9 cellular contexts compared by ENCODE assay signal in the genomic region with DNA sequence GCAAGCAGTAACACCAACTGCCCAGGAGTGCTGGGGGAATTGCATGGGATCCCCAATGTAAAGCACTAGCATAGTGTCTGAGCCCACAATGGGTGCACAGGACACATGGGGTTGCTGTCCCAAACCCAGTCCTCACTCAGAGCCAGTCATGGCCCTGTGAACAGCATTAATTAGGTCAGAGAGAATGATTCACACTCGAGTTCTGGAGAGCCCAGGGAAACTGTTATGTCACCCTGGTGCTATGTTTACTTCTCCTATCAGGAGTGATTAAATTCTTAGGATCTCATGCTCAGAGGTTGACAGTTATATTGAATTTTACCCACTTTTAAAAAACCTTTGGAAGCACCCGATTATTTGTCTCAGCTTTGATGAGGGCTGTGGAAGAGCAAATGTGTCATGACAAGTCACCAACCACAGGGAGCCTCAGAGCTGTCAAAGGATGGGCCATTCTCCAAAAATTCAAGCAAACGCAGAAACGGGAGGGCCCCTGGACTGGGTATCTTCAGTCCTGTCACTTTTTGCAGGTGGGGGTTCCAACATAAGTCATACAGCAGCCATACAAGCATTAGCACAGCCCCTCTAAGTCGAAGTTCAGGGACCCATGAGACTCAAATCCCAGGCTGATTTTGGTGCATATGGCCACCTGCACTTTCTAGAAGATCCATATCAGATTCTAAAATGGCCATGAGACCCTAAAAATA. TPM values are rescaled to one million over a fixed set of nuclear protein-coding genes. Genes with fewer than 3 reads are reported as not detected.
DNase-seq lines count a peak whose midpoint lies in the region; ATAC-seq and TF ChIP-seq lines count a peak whose summit lies in the region.
"Had no signal": no experiment of that assay in that cellular context is flagged by ENCODE, and none has a peak within 500 bp of the region (broad histone marks: within the 10 kb centered on the region; RNA-seq: fewer than 3 reads in every experiment).

No MANE protein-coding gene starts in this region.

- intact Hi-C loops in activated B cell treated with CpG ODN at 0.5 μM for 24 hours (cut with micrococcal nuclease): loop anchor here (2.0 kb wide), 1 partner anchor 16 kb away; no protein-coding TSS in a partner anchor
- intact Hi-C loops in heart right ventricle (cut with DNase I): loop anchor here in 1 of 10 donors (2.0 kb wide), 1 partner anchor 26 kb away; no protein-coding TSS in a partner anchor
- intact Hi-C loops in sigmoid colon (cut with DNase I): loop anchor here (2.0 kb wide), 2 partner anchors 24 to 42 kb away; partner anchors contain the start of gene ZNF22

- peak overlapping the region; percentile 85 for H3K4me3 Mint-ChIP-seq in activated B cell treated with CpG ODN at 0.5 μM for 24 hours

- peaks cover 42% of the 10 kb centered on the region for H3K4me1 Mint-ChIP-seq in activated B cell treated with CpG ODN at 0.5 μM for 24 hours

- H3K27ac ChIP-seq in heart right ventricle: peak overlapping the region; percentile 89 to 98 (median 94)
- H3K27ac ChIP-seq in sigmoid colon: peak overlapping the region; percentile 90 to 93 (median 91)

- no peak for TF ChIP-seq CTCF in activated B cell treated with CpG ODN at 0.5 μM for 24 hours (IDR thresholded peaks at IDR 0.05)
- no peak for TF ChIP-seq CTCF in heart right ventricle (IDR thresholded peaks at IDR 0.05)
- TF ChIP-seq CTCF in sigmoid colon (IDR thresholded peaks at IDR 0.05): no peak

- WGBS in heart right ventricle, 2 donors: 23 to 27% methylated on average over 5 of the region's 5 CpGs
- 17 to 47% methylated on average over 5 of the region's 5 CpGs for WGBS in sigmoid colon, 2 donors

- H3K9me3 Mint-ChIP-seq in activated B cell treated with CpG ODN at 0.5 μM for 24 hours: peaks cover 3% of the 10 kb centered on the region

- H3K9me3 ChIP-seq in heart right ventricle: peaks cover 0 to 6% (median 0%) of the 10 kb centered on the region in 11 donors
- no peaks in the 10 kb centered on the region for H3K9me3 ChIP-seq in sigmoid colon

- H3K36me3 ChIP-seq in heart right ventricle: peaks cover 0 to 22% (median 6%) of the 10 kb centered on the region in 9 donors
- peaks cover 0 to 6% (median 0%) of the 10 kb centered on the region in 4 donors for H3K36me3 ChIP-seq in sigmoid colon

- peak overlapping the region; percentile 80 for H3K27ac Mint-ChIP-seq in activated B cell treated with CpG ODN at 0.5 μM for 24 hours

- H3K27me3 ChIP-seq in heart right ventricle (no peaks in the 10 kb centered on the region), sigmoid colon (no peaks in the 10 kb centered on the region)

- H3K4me1 ChIP-seq in heart right ventricle (peaks cover 12 to 81% (median 75%) of the 10 kb centered on the region in 9 donors), sigmoid colon (peaks cover 0 to 39% (median 26%) of the 10 kb centered on the region in 4 donors)

- peak; percentile 25 for DNase-seq in activated CD4-positive, CD25-positive, alpha-beta regulatory T cell treated with anti-CD3 and anti-CD28 coated beads, Interleukin-2, amount 50 U/mL, for 72 hours
- no peak for DNase-seq in activated CD4-positive, CD25-positive, alpha-beta regulatory T cell (lab: John Stamatoyannopoulos, UW)
- DNase-seq in activated B cell treated with CpG ODN at 0.5 μM for 24 hours (no peak), heart right ventricle (peak in 1 of 2 donors; percentile 56), sigmoid colon (peak; percentile 66)

- H3K4me3 ChIP-seq in heart right ventricle (peak overlapping the region; percentile 65 to 92 (median 74)), sigmoid colon (peak overlapping the region; percentile 65 to 74 (median 69))

- TF ChIP-seq EP300 in sigmoid colon (IDR thresholded peaks at IDR 0.05): no peak

- ATAC-seq in activated B cell treated with CpG ODN at 0.5 μM for 24 hours (ENCODE audit: low read depth) (no peak), heart right ventricle (peak; percentile 15 to 73 (median 62)), HG02852 (IDR thresholded peaks at IDR 0.05; ENCODE audit: unreplicated experiment) (no peak), GM18511 (IDR thresholded peaks at IDR 0.05; ENCODE audit: unreplicated experiment) (no peak), HG03571 (IDR thresholded peaks at IDR 0.05; ENCODE audit: unreplicated experiment) (no peak)

- no peak for TF ChIP-seq POLR2A in sigmoid colon (IDR thresholded peaks at IDR 0.05)

- POLR2A ChIA-PET in activated B cell treated with CpG ODN at 0.5 μM for 24 hours (lab: Charles Lee): interaction anchor here (1.5 kb wide), 1 partner anchor 12 kb away, joined by 3 read pairs; no protein-coding TSS in a partner anchor

- H3K27me3 Mint-ChIP-seq in activated B cell treated with CpG ODN at 0.5 μM for 24 hours: no peaks in the 10 kb centered on the region

- H3K36me3 Mint-ChIP-seq in activated B cell treated with CpG ODN at 0.5 μM for 24 hours (ENCODE audit: low read depth): peaks cover 18% of the 10 kb centered on the region

- CTCF ChIA-PET in activated B cell treated with CpG ODN at 0.5 μM for 24 hours (lab: Charles Lee): no interaction called here

RNA-seq across cellular contexts. Expression of gene RASSF4, which starts 1.3 kb away (rescaled TPM):
- total RNA-seq in activated B cell treated with CpG ODN at 0.5 μM for 24 hours: 2.0 and 2.5 TPM in 2 replicates
- 100 to 1,000 TPM in 2 of 10 donors, 10 to 100 TPM in 8; 73.3 to 120 (median 79.9) TPM for total RNA-seq in heart right ventricle
- 10 to 100 TPM; 41.2 to 89.4 TPM for polyA plus RNA-seq in heart right ventricle
- 10 to 100 TPM; 23.2 to 61.7 (median 45.2) TPM for total RNA-seq in sigmoid colon
- 10 to 100 TPM in 2 of 3 donors, 1 to 10 TPM in 1; 7.8 to 23.2 (median 13.6) TPM for polyA plus RNA-seq in sigmoid colon

RNA-seq across cellular contexts. Expression of gene DEPP1, which starts 20.3 kb away (rescaled TPM):
- total RNA-seq in activated B cell treated with CpG ODN at 0.5 μM for 24 hours: 0.11 TPM in 1 of 2 replicates, not detected in the other
- 100 to 1,000 TPM in 1 of 10 donors, 10 to 100 TPM in 9; 10.0 to 172 (median 23.8) TPM for total RNA-seq in heart right ventricle
- 10 to 100 TPM; 27.6 to 40.3 TPM for polyA plus RNA-seq in heart right ventricle
- total RNA-seq in sigmoid colon: 100 to 1,000 TPM in 1 of 4 donors, 10 to 100 TPM in 3; 47.8 to 294 (median 54.7) TPM
- 10 to 100 TPM; 16.0 to 58.3 (median 53.6) TPM for polyA plus RNA-seq in sigmoid colon

RNA-seq across cellular contexts. Expression of gene ZNF22, which starts 42.4 kb away (rescaled TPM):
- 34.2 and 37.5 TPM in 2 replicates for total RNA-seq in activated B cell treated with CpG ODN at 0.5 μM for 24 hours
- 10 to 100 TPM; 11.0 to 17.2 (median 15.4) TPM for total RNA-seq in heart right ventricle
- 10 to 100 TPM; 16.2 to 16.3 TPM for polyA plus RNA-seq in heart right ventricle
- 10 to 100 TPM; 18.3 to 29.9 (median 24.0) TPM for total RNA-seq in sigmoid colon
- 10 to 100 TPM; 12.9 to 16.8 (median 13.5) TPM for polyA plus RNA-seq in sigmoid colon

RNA-seq across cellular contexts. Expression of gene TMEM72, which starts 47.2 kb away (rescaled TPM):
- not detected in 2 replicates for total RNA-seq in activated B cell treated with CpG ODN at 0.5 μM for 24 hours
- under 1 TPM in 2 of 10 donors, not detected in 8; 0.17 to 0.22 TPM for total RNA-seq in heart right ventricle
- not detected for polyA plus RNA-seq in heart right ventricle
- under 1 TPM in 1 of 4 donors, not detected in 3; 0.33 TPM for total RNA-seq in sigmoid colon
- polyA plus RNA-seq in sigmoid colon: 10 to 100 TPM in 1 of 3 donors, 1 to 10 TPM in 2; 3.9 to 11.8 (median 4.2) TPM
- total RNA-seq: dermis microvascular lymphatic vessel endothelial cell had no signal

Comparison
In these comparisons a context has a peak if more than half of its experiments do, and no peak if none do; other contexts are left out.
1. DNase-seq: peak in activated CD4-positive, CD25-positive, alpha-beta regulatory T cell treated with anti-CD3 and anti-CD28 coated beads, Interleukin-2, amount 50 U/mL, for 72 hours (single experiment) and sigmoid colon (single experiment); none in activated CD4-positive, CD25-positive, alpha-beta regulatory T cell (0 of 4) and activated B cell treated with CpG ODN at 0.5 μM for 24 hours (single experiment).
2. ATAC-seq: peak in heart right ventricle (8 of 8); none in activated B cell treated with CpG ODN at 0.5 μM for 24 hours (single experiment), HG02852 (single experiment), GM18511 (single experiment) and HG03571 (single experiment).